8 cellular contexts compared by ENCODE assay signal in genomic region chr1:174968750-174969244, GRCh38. TPM values are rescaled to one million over a fixed set of nuclear protein-coding genes. Genes with fewer than 3 reads are reported as not detected.
DNase-seq lines count a peak whose midpoint lies in the region; ATAC-seq, FAIRE-seq and TF ChIP-seq lines count a peak whose summit lies in the region.

No MANE protein-coding gene starts in this region.

- BruUV-seq in K562 (replicated peaks; lab: Mats Ljungman, UMichigan) = no TSS peak

- DNase-seq in H4 (ENCODE audit: low spot score) (peak; percentile 41), K562 (ENCODE audit: extremely low read depth in 1 of 4, low spot score in 3 of 4) (peak in 2 of 4 experiments; percentile 36 to 57), osteoblast (ENCODE audit: insufficient read length, low spot score, missing footprints) (no peak), HUDEP-2 (lab: John Stamatoyannopoulos, UW; ENCODE audit: unreplicated experiment in 76 of 76) (no peak), omental fat pad (ENCODE audit: low spot score) (no peak), midbrain (lab: John Stamatoyannopoulos, UW) (no peak)

- H3K9me3 ChIP-seq in Loucy (ENCODE audit: insufficient read depth, low read depth, low read length) (no peaks in the 10 kb centered on the region), K562 (replicated peaks; ENCODE audit: control insufficient read depth, insufficient read depth, low read depth, low read length) (no peaks in the 10 kb centered on the region), osteoblast (ENCODE audit: low read depth, low read length) (no peaks in the 10 kb centered on the region)

- H2AFZ ChIP-seq in Loucy (ENCODE audit: low read length) (no peak overlapping the region), K562 (ENCODE audit: low read depth, low read length) (peak overlapping the region; percentile 47; the same call in 1 of the 2 replicates), osteoblast (ENCODE audit: low read length) (no peak overlapping the region)

- no peak for TF ChIP-seq POLR2A in K562 (conservative IDR thresholded peaks at IDR 0.05)

- 32% methylated on average over 5 of the region's 5 CpGs for WGBS in K562 (ENCODE audit: insufficient coverage, low coverage, missing lambda C conversion rate)

- H3F3A ChIP-seq in Loucy (ENCODE audit: low read depth) = no peaks in the 10 kb centered on the region; the same call in 1 of the 2 replicates

- in situ Hi-C loops in K562 (cut with MboI) = no loop called here

- TF ChIP-seq RAD21 in K562 (CRISPR knock-in tag; conservative IDR thresholded peaks at IDR 0.05 in 1 of 2, IDR thresholded peaks at IDR 0.05 in 1 of 2) = no peak

- H3K4me2 ChIP-seq in Loucy (ENCODE audit: low read depth, low read length, poor library complexity, severe bottlenecking) = peak overlapping the region; percentile 67
- peak overlapping the region; percentile 4; the same call in 1 of the 2 replicates for H3K4me2 ChIP-seq in K562 (ENCODE audit: insufficient read depth, low read length)
- peak overlapping the region; percentile 1 for H3K4me2 ChIP-seq in osteoblast (ENCODE audit: insufficient read depth, low read length)

- H3K9ac ChIP-seq in Loucy (ENCODE audit: low read depth, low read length, poor library complexity, severe bottlenecking) (peak overlapping the region; percentile 24), K562 (ENCODE audit: insufficient read depth in 1 of 2, low read depth in 2 of 2, low read length in 2 of 2) (no peak overlapping the region)

- H4K20me1 ChIP-seq in Loucy (ENCODE audit: insufficient read depth, low read length, poor library complexity, severe bottlenecking) = no peaks in the 10 kb centered on the region
- no peaks in the 10 kb centered on the region for H4K20me1 ChIP-seq in K562 (replicated peaks; ENCODE audit: control insufficient read depth, insufficient read depth, low read length)
- no peaks in the 10 kb centered on the region for H4K20me1 ChIP-seq in osteoblast (ENCODE audit: insufficient read depth, low read length)

- H3K36me3 ChIP-seq in Loucy (ENCODE audit: insufficient read depth, low read length) (no peaks in the 10 kb centered on the region), K562 (ENCODE audit: control insufficient read depth, insufficient read depth, low read length) (peaks cover 10% of the 10 kb centered on the region; the same call in 2 of the 3 replicates), osteoblast (ENCODE audit: insufficient read depth, low read length) (no peaks in the 10 kb centered on the region)

- H3K4me1 ChIP-seq in Loucy (ENCODE audit: insufficient read depth, low read length, poor library complexity, severe bottlenecking) (peaks cover 62% of the 10 kb centered on the region), K562 (replicated peaks in 1 of 2; ENCODE audit: control insufficient read depth in 2 of 2, insufficient read depth in 2 of 2, low read length in 2 of 2) (peaks cover 3 to 59% of the 10 kb centered on the region in 2 experiments; a peak in 4 of 5 replicates), osteoblast (ENCODE audit: insufficient read depth, low read length) (peaks cover 13% of the 10 kb centered on the region)

- no peaks in the 10 kb centered on the region for H3K27me3 ChIP-seq in Loucy (ENCODE audit: insufficient read depth, low read length, poor library complexity, severe bottlenecking)
- H3K27me3 ChIP-seq in K562 (ENCODE audit: control insufficient read depth in 2 of 2, insufficient read depth in 2 of 2, low read length in 2 of 2) = no peaks in the 10 kb centered on the region
- no peaks in the 10 kb centered on the region for H3K27me3 ChIP-seq in osteoblast (ENCODE audit: insufficient read depth, low read length)

- no peak for TF ChIP-seq EP300 in K562 (IDR thresholded peaks at IDR 0.05; ENCODE audit: low read length)

- no peaks in the 10 kb centered on the region for H3K79me2 ChIP-seq in Loucy (ENCODE audit: insufficient read depth, low read length)
- H3K79me2 ChIP-seq in K562 (ENCODE audit: control insufficient read depth, insufficient read depth, low read length) = peaks cover 4% of the 10 kb centered on the region; the same call in 1 of the 3 replicates
- H3K79me2 ChIP-seq in osteoblast (ENCODE audit: insufficient read depth, low read length) = no peaks in the 10 kb centered on the region

- TF ChIP-seq CTCF in Loucy (conservative IDR thresholded peaks at IDR 0.05; ENCODE audit: low read length) (no peak), K562 (IDR thresholded peaks at IDR 0.05 in 2 of 3, conservative IDR thresholded peaks at IDR 0.05 in 1 of 3; ENCODE audit: insufficient read depth in 2 of 3, low read depth in 1 of 3, low read length in 3 of 3) (no peak), osteoblast (IDR thresholded peaks at IDR 0.05; ENCODE audit: extremely low read depth, low read depth, low read length) (no peak), omental fat pad (IDR thresholded peaks at IDR 0.05) (no peak)

- ATAC-seq in GM18499 (IDR thresholded peaks at IDR 0.05; ENCODE audit: insufficient read depth, unreplicated experiment) = peak; percentile 51
- no peak for ATAC-seq in K562
- no peak for ATAC-seq in omental fat pad (ENCODE audit: low FRiP score)

- POLR2A ChIA-PET in K562 (lab: Yijun Ruan, JAX) = interaction anchor here (0.7 kb wide), 1 partner anchor 220 kb away, joined by 3 read pairs; no protein-coding TSS in a partner anchor

- H3K9me1 ChIP-seq in K562 (ENCODE audit: control insufficient read depth, insufficient read depth, low read length) = no peaks in the 10 kb centered on the region

- intact Hi-C loops in K562 (cut with micrococcal nuclease) = no loop called here

- no peaks in the 10 kb centered on the region for H3K9me2 ChIP-seq in Loucy (replicated peaks; ENCODE audit: low read depth, low read length)

- H3K4me3 ChIP-seq in Loucy (ENCODE audit: low read length, poor library complexity, severe bottlenecking) (peak overlapping the region; percentile 35), K562 (no peak overlapping the region), osteoblast (ENCODE audit: insufficient read depth, low read length) (no peak overlapping the region)

- peak overlapping the region; percentile 40; the same call in 1 of the 3 replicates for H3K27ac ChIP-seq in K562 (ENCODE audit: extremely low read depth, low read depth, low read length)
- no peak overlapping the region for H3K27ac ChIP-seq in osteoblast (ENCODE audit: low read depth, low read length)

- FAIRE-seq in K562 (lab: Jason Lieb, UNC) = no peak

- CTCF ChIA-PET in K562 (lab: Yijun Ruan, JAX; ENCODE audit: low intra/inter-chr PET ratio) = no interaction called here

TF ChIP-seq in K562, 482 proteins besides CTCF, POLR2A, EP300 and RAD21 (continues in another document):
- no peak for TF ChIP-seq TAF15 (IDR thresholded peaks at IDR 0.05; ENCODE audit: low read depth, low read length)

RNA-seq across cellular contexts. Expression of gene CACYBP, which starts 30.9 kb away (rescaled TPM):
- 188 and 205 TPM in 2 replicates for total RNA-seq in H4 (2014; rRNA removed; shearing (Covaris generic))
- 23.3 and 112 TPM in 2 replicates for total RNA-seq in K562 (2011; cell fraction: chromatin; rRNA removed; ENCODE audit: low replicate concordance)
- total RNA-seq in K562 (2011; cell fraction: nucleolus; rRNA removed) = 24.3 and 27.0 TPM in 2 replicates
- total RNA-seq in K562 (2011; cell fraction: nucleoplasm; rRNA removed) = 34.6 and 38.8 TPM in 2 replicates
- total RNA-seq in K562 (2014; rRNA removed) = 696 and 1,428 TPM in 2 replicates
- 461 and 476 TPM in 2 replicates for total RNA-seq in K562 (2014; rRNA removed; fragmentation: Illumina TruSeq; extraction: Trizol)
- 488 and 504 TPM in 2 replicates for total RNA-seq in K562 (2015; rRNA removed; fragmentation: Illumina TruSeq; extraction: Trizol)
- 337 and 346 TPM in 2 replicates for total RNA-seq in K562 (2021)
- 96.9 and 147 TPM in 2 replicates for polyA plus RNA-seq in K562 (2011; rRNA removed)
- 33.9 and 55.7 TPM in 2 replicates for polyA plus RNA-seq in K562 (2011; cell fraction: cytosol; rRNA removed)
- polyA plus RNA-seq in K562 (2011; cell fraction: nucleus; rRNA removed) = 25.6 and 30.5 TPM in 2 replicates
- polyA plus RNA-seq in K562 (2012) = 217 and 328 TPM in 2 replicates
- 455 and 517 TPM in 2 replicates for polyA plus RNA-seq in K562 (2014; fragmentation: Illumina TruSeq; extraction: Trizol)
- polyA plus RNA-seq in K562 (2014; fragmentation: Nextera tagmentation; extraction: Ambion mirVana) = 100 to 1,000 TPM; 468 to 510 TPM
- 1,244 and 1,576 TPM in 2 replicates for polyA plus RNA-seq in K562 (2014; rRNA removed)
- 106 and 118 TPM in 2 replicates for polyA minus RNA-seq in K562 (2011; rRNA and poly(A)+ RNA removed)
- polyA minus RNA-seq in K562 (2011; cell fraction: cytosol; rRNA and poly(A)+ RNA removed) = 54.5 and 56.8 TPM in 2 replicates
- polyA minus RNA-seq in K562 (2011; cell fraction: nucleus; rRNA and poly(A)+ RNA removed) = 30.0 and 70.6 TPM in 2 replicates
- total RNA-seq in osteoblast = 71.7 and 150 TPM in 2 replicates
- total RNA-seq in omental fat pad = 100 to 1,000 TPM in 2 of 4 donors, 10 to 100 TPM in 2; 53.2 to 149 (median 89.1) TPM

RNA-seq across cellular contexts. Expression of gene MRPS14, which starts 54.4 kb away (rescaled TPM):
- total RNA-seq in H4 (2014; rRNA removed; shearing (Covaris generic)) = 30.3 and 32.7 TPM in 2 replicates
- total RNA-seq in K562 (2011; cell fraction: chromatin; rRNA removed; ENCODE audit: low replicate concordance) = 21.1 and 37.3 TPM in 2 replicates
- total RNA-seq in K562 (2011; cell fraction: nucleolus; rRNA removed) = 16.8 and 19.3 TPM in 2 replicates
- total RNA-seq in K562 (2011; cell fraction: nucleoplasm; rRNA removed) = 28.0 and 54.0 TPM in 2 replicates
- total RNA-seq in K562 (2014; rRNA removed) (36.2 and 54.9 TPM in 2 replicates), K562 (2014; rRNA removed; fragmentation: Illumina TruSeq; extraction: Trizol) (52.1 and 54.4 TPM in 2 replicates), K562 (2015; rRNA removed; fragmentation: Illumina TruSeq; extraction: Trizol) (32.5 and 38.1 TPM in 2 replicates), K562 (2021) (50.2 and 51.9 TPM in 2 replicates), osteoblast (17.1 and 17.7 TPM in 2 replicates), omental fat pad (10 to 100 TPM; 14.9 to 37.0 (median 23.5) TPM)
- polyA plus RNA-seq in K562 (2011; rRNA removed) (64.1 and 78.2 TPM in 2 replicates), K562 (2014; fragmentation: Illumina TruSeq; extraction: Trizol) (41.6 and 52.1 TPM in 2 replicates), K562 (2014; fragmentation: Nextera tagmentation; extraction: Ambion mirVana) (100 to 1,000 TPM; 215 to 231 TPM), K562 (2014; rRNA removed) (55.3 and 74.1 TPM in 2 replicates)
- 29.7 and 49.3 TPM in 2 replicates for polyA plus RNA-seq in K562 (2011; cell fraction: cytosol; rRNA removed)
- 45.1 and 60.4 TPM in 2 replicates for polyA plus RNA-seq in K562 (2011; cell fraction: nucleus; rRNA removed)
- 34.4 and 50.9 TPM in 2 replicates for polyA plus RNA-seq in K562 (2012)
- 36.3 and 40.6 TPM in 2 replicates for polyA minus RNA-seq in K562 (2011; rRNA and poly(A)+ RNA removed)
- polyA minus RNA-seq in K562 (2011; cell fraction: cytosol; rRNA and poly(A)+ RNA removed) = 11.5 and 13.2 TPM in 2 replicates
- 16.8 and 28.3 TPM in 2 replicates for polyA minus RNA-seq in K562 (2011; cell fraction: nucleus; rRNA and poly(A)+ RNA removed)

Comparison
In these comparisons a context has a peak if more than half of its experiments do, and no peak if none do; other contexts are left out.
1. H3K4me2 ChIP-seq: peak in every context shown above with its lines; median percentile 67 in Loucy; 4 in K562; 1 in osteoblast.